20 cellular contexts compared by ENCODE assay signal in genomic region chr19:38190793-38191192, GRCh38. TPM values are rescaled to one million over a fixed set of nuclear protein-coding genes. Genes with fewer than 3 reads are reported as not detected.
"Had no signal": no experiment of that assay in that cellular context is flagged by ENCODE, and none has a peak within 500 bp of the region (broad histone marks: within the 10 kb centered on the region; RNA-seq: fewer than 3 reads in every experiment).

No MANE protein-coding gene starts in this region.

- H3K4me1 ChIP-seq: transverse colon had no signal

- H3K9me3 ChIP-seq: mucosa of descending colon, neutrophil, stomach, thoracic aorta, transverse colon had no signal

- DNase-seq: effector CD4-positive, alpha-beta T cell; endodermal cell; foreskin melanocyte; left colon; mucosa of descending colon; naive thymus-derived CD8-positive, alpha-beta T cell; posterior cingulate gyrus; stimulated activated CD4-positive, alpha-beta T cell treated with anti-CD3 and anti-CD28 coated beads, Interleukin-2, amount 100 ng/mL, for 24 hours; stimulated activated CD4-positive, alpha-beta T cell treated with anti-CD3 and anti-CD28 coated beads, Interleukin-4, amount 100 ng/mL, for 4 hours; stimulated activated naive CD4-positive, alpha-beta T cell; stomach; substantia nigra; transverse colon had no signal

- H3K79me2 ChIP-seq: hepatocyte had no signal

- H3K27me3 ChIP-seq: hepatocyte, neutrophil, stomach, transverse colon had no signal

- H3K27ac ChIP-seq: coronary artery, hepatocyte, neutrophil, stomach, thoracic aorta, transverse colon had no signal

- H3K4me3 ChIP-seq: coronary artery, hepatocyte, mucosa of descending colon, stomach, thoracic aorta, transverse colon had no signal

- H3K4me2 ChIP-seq: hepatocyte had no signal

- H2AFZ ChIP-seq: hepatocyte had no signal

RNA-seq across cellular contexts. Expression of gene DPF1, which starts 33.2 kb away (rescaled TPM):
- total RNA-seq: left colon; liver; naive thymus-derived CD8-positive, alpha-beta T cell; sciatic nerve; stomach; transverse colon; ureter had no signal
- polyA plus RNA-seq: liver; naive thymus-derived CD8-positive, alpha-beta T cell had no signal
